In the genomic region with DNA sequence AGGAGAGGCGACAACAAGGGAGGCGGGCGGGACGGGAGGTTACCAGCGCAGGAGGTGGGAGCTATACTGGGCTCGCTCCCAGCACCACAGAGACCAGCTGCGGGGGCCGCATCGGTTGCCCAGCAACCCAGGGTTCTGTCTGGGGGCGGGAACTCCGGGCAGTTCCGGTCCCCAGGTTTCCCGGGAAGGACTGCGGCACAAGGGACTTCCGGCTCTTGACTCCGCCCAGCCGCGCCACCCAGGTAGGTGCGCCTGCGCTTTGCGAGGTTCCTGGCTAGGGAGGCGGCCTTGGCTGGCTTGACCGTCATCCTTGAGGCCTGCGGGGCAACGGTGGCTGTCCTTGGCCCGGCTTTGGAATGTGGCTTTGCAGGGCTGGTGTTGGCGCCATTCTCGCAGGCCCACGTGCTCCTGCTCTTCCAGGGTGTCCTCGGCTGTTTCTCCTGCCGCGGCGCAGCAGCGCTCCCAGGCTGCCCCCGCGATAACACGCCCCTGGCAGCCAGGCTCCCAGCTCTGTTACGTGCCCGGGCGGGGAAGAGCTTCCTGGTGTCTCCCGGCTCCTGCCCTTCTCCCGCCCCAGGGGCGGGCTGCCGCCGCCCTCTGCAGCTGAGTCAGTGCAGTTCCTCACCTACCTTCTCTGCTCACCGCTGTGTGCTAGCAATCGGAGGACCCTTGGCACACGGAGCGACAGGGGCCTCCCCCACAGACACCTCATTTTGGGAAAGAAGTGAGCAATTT, we compare ENCODE assay signal across 8 cellular contexts. TPM values are rescaled to one million over a fixed set of nuclear protein-coding genes. Genes with fewer than 3 reads are reported as not detected.
A peak's percentile ranks its signal among the peaks of the same experiment; 100 is the strongest.
DNase-seq lines count a peak whose midpoint lies in the region; ATAC-seq and TF ChIP-seq lines count a peak whose summit lies in the region.

A gene with protein sequence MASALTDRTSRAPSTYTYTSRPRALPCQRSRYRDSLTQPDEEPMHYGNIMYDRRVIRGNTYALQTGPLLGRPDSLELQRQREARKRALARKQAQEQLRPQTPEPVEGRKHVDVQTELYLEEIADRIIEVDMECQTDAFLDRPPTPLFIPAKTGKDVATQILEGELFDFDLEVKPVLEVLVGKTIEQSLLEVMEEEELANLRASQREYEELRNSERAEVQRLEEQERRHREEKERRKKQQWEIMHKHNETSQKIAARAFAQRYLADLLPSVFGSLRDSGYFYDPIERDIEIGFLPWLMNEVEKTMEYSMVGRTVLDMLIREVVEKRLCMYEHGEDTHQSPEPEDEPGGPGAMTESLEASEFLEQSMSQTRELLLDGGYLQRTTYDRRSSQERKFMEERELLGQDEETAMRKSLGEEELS (minus strand): TSS at position 534 of the 735 bp plus-strand sequence. CDS start 652 bp downstream, outside the sequence.

- H3K36me3 ChIP-seq in right atrium auricular region (no peaks in the 10 kb centered on the region), prostate gland (no peaks in the 10 kb centered on the region), urinary bladder (ENCODE audit: insufficient read depth) (no peaks in the 10 kb centered on the region)

- TF ChIP-seq CTCF in right atrium auricular region (IDR thresholded peaks at IDR 0.05) (peak in 1 of 2 donors; percentile 60), prostate gland (IDR thresholded peaks at IDR 0.05) (peak in 3 of 4 experiments; percentile 27 to 51 (median 40))

- intact Hi-C loops in prostate gland (cut with DNase I): loop anchor here (10.0 kb wide), 1 partner anchor 105 kb away; no protein-coding TSS in a partner anchor

- peak; percentile 85 for ATAC-seq in HG02884 (IDR thresholded peaks at IDR 0.05; ENCODE audit: unreplicated experiment)

- H3K4me3 ChIP-seq in right atrium auricular region (peak within 1 kb of the TSS; percentile 79 to 80), prostate gland (peak within 1 kb of the TSS; percentile 59 to 77), urinary bladder (ENCODE audit: low read depth, low read length) (peak within 1 kb of the TSS; percentile 73)

- DNase-seq in NCI-H146 treated with DMSO at 0.1 percent for 48 hours (lab: John Stamatoyannopoulos, UW; ENCODE audit: unreplicated experiment) (peak; percentile 97), T-helper 1 cell (peak; percentile 79 to 90 (median 83)), right atrium auricular region (ENCODE audit: low spot score) (peak; percentile 92), prostate gland (ENCODE audit: low spot score) (peak; percentile 96)

- H3K9me3 ChIP-seq in right atrium auricular region: no peaks in the 10 kb centered on the region
- H3K9me3 ChIP-seq in prostate gland: no peaks in the 10 kb centered on the region

- H3K27ac ChIP-seq in angular gyrus (ENCODE audit: low read depth, low read length) (peak within 1 kb of the TSS; percentile 79), right atrium auricular region (peak within 1 kb of the TSS; percentile 85 to 89), prostate gland (peak within 1 kb of the TSS; percentile 81 to 90), urinary bladder (ENCODE audit: low read depth) (peak within 1 kb of the TSS; percentile 68)

- H3K4me1 ChIP-seq in right atrium auricular region (peaks cover 0 to 20% of the 10 kb centered on the region in 2 donors), prostate gland (replicated peaks) (no peaks in the 10 kb centered on the region), urinary bladder (ENCODE audit: insufficient read depth) (no peaks in the 10 kb centered on the region)

- H3K27me3 ChIP-seq in right atrium auricular region: no peaks in the 10 kb centered on the region
- no peaks in the 10 kb centered on the region for H3K27me3 ChIP-seq in prostate gland (replicated peaks; ENCODE audit: insufficient read depth)

- TF ChIP-seq POLR2A in GM15510 (IDR thresholded peaks at IDR 0.05; ENCODE audit: borderline replicate concordance, extremely low read depth, insufficient read length) (peak; percentile 98), prostate gland (IDR thresholded peaks at IDR 0.05) (peak; percentile 63)

- WGBS in prostate gland: under 1% methylated on average over 31 of the region's 49 CpGs
- under 1% methylated on average over 49 of the region's 49 CpGs for WGBS in urinary bladder

RNA-seq across cellular contexts. Expression of the gene that starts here (rescaled TPM):
- total RNA-seq in right atrium auricular region (1 to 10 TPM; 6.8 to 10.0 TPM), prostate gland (10 to 100 TPM; 18.7 to 19.4 TPM), urinary bladder (8.6 TPM)
- polyA plus RNA-seq in urinary bladder: 5.8 TPM

Comparison
In these comparisons a context has a peak if more than half of its experiments do, and no peak if none do; other contexts are left out.
1. Peak in every context shown above with its lines: DNase-seq, ATAC-seq, H3K4me3 ChIP-seq and H3K27ac ChIP-seq.